1 cellular context compared by ENCODE assay signal in the genomic region with DNA sequence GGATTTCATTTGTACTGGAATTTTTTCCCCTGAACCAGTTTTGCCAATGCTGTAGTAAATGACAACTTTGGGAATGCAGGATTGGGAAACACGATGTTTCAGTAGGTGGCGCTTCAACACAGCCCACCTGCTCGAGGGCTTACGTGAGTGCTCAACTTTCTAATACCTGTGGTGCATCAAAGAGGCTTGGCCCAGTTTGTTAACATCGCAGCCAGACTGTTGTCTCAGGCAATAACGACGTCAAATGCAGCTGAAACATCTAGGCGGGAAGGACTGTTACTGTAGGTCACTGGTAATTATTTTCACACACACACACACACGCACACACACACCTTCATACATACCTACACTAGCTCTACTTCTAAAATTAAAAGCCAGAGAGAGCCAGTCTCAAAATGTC.
TF ChIP-seq lines count a peak whose summit lies in the region.

No MANE protein-coding gene starts in this region.

TF ChIP-seq in HEK293, 187 proteins besides CTCF, POLR2A, EP300 and RAD21 (continued from another document):
- TF ChIP-seq, protein P1, sequence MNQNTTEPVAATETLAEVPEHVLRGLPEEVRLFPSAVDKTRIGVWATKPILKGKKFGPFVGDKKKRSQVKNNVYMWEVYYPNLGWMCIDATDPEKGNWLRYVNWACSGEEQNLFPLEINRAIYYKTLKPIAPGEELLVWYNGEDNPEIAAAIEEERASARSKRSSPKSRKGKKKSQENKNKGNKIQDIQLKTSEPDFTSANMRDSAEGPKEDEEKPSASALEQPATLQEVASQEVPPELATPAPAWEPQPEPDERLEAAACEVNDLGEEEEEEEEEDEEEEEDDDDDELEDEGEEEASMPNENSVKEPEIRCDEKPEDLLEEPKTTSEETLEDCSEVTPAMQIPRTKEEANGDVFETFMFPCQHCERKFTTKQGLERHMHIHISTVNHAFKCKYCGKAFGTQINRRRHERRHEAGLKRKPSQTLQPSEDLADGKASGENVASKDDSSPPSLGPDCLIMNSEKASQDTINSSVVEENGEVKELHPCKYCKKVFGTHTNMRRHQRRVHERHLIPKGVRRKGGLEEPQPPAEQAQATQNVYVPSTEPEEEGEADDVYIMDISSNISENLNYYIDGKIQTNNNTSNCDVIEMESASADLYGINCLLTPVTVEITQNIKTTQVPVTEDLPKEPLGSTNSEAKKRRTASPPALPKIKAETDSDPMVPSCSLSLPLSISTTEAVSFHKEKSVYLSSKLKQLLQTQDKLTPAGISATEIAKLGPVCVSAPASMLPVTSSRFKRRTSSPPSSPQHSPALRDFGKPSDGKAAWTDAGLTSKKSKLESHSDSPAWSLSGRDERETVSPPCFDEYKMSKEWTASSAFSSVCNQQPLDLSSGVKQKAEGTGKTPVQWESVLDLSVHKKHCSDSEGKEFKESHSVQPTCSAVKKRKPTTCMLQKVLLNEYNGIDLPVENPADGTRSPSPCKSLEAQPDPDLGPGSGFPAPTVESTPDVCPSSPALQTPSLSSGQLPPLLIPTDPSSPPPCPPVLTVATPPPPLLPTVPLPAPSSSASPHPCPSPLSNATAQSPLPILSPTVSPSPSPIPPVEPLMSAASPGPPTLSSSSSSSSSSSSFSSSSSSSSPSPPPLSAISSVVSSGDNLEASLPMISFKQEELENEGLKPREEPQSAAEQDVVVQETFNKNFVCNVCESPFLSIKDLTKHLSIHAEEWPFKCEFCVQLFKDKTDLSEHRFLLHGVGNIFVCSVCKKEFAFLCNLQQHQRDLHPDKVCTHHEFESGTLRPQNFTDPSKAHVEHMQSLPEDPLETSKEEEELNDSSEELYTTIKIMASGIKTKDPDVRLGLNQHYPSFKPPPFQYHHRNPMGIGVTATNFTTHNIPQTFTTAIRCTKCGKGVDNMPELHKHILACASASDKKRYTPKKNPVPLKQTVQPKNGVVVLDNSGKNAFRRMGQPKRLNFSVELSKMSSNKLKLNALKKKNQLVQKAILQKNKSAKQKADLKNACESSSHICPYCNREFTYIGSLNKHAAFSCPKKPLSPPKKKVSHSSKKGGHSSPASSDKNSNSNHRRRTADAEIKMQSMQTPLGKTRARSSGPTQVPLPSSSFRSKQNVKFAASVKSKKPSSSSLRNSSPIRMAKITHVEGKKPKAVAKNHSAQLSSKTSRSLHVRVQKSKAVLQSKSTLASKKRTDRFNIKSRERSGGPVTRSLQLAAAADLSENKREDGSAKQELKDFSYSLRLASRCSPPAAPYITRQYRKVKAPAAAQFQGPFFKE (tag by site-specific recombination; IDR thresholded peaks at IDR 0.05; ENCODE audit: borderline replicate concordance) = no peak
- 0 out of 2 replicates have a peak, but pooled peaks have one; percentile 34 for TF ChIP-seq ZSCAN16 (tag by site-specific recombination; IDR thresholded peaks at IDR 0.05)
- TF ChIP-seq ZNF223 (tag by site-specific recombination; IDR thresholded peaks at IDR 0.05) = no peak
- TF ChIP-seq REPIN1 (tag by site-specific recombination; IDR thresholded peaks at IDR 0.05; ENCODE audit: low read depth) = no peak
- TF ChIP-seq ZNF24 (tag by site-specific recombination; IDR thresholded peaks at IDR 0.05) = no peak
- TF ChIP-seq, protein P2, sequence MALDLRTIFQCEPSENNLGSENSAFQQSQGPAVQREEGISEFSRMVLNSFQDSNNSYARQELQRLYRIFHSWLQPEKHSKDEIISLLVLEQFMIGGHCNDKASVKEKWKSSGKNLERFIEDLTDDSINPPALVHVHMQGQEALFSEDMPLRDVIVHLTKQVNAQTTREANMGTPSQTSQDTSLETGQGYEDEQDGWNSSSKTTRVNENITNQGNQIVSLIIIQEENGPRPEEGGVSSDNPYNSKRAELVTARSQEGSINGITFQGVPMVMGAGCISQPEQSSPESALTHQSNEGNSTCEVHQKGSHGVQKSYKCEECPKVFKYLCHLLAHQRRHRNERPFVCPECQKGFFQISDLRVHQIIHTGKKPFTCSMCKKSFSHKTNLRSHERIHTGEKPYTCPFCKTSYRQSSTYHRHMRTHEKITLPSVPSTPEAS (tag by site-specific recombination; IDR thresholded peaks at IDR 0.05) = peak; percentile 66
- TF ChIP-seq SCRT2 (tag by site-specific recombination; IDR thresholded peaks at IDR 0.05) = peak; percentile 61
- TF ChIP-seq GLIS1 (tag by site-specific recombination; IDR thresholded peaks at IDR 0.05) = no peak
- TF ChIP-seq ZNF433 (tag by site-specific recombination; IDR thresholded peaks at IDR 0.05; ENCODE audit: low read depth) = no peak
